Comparison of ENCODE assay signal across 8 cellular contexts in the genomic region with DNA sequence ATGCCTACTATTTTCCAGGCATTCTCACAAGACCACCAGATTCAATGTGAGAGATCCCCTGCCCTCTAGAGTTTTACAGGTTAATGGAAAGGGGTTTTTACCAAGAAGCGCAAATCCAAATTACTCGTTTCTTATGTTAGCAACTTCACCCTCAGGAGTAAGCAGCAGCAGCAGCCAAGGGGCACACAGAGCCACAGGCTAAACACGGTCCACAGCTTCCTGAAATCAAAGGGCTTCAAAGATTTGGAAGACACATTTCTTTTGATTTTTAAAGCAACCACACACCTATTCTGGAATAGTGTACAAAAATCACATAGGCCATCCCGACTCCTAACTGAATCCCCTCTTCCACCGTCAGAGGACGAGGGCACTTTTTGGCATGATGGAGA.
A peak's percentile ranks its signal among the peaks of the same experiment; 100 is the strongest.
DNase-seq lines count a peak whose midpoint lies in the region; ATAC-seq and TF ChIP-seq lines count a peak whose summit lies in the region.

No MANE protein-coding gene starts in this region.

- POLR2A ChIA-PET in CD8-positive, alpha-beta T cell (lab: Charles Lee), result interaction anchor here (0.7 to 6.5 kb wide), 24 partner anchors 24 to 365 kb away, joined by 3 to 73 read pairs (median 6); a partner anchor contains a TSS
- POLR2A ChIA-PET in PC-9 (lab: Charles Lee; ENCODE audit: unreplicated experiment), result interaction anchor here (0.6 to 1.1 kb wide), 3 partner anchors 25 to 92 kb away, joined by 5 to 7 read pairs (median 6); no protein-coding TSS in a partner anchor

- H3K9me2 ChIP-seq in PC-9 (ENCODE audit: insufficient read depth), result no peaks in the 10 kb centered on the region

- no peaks in the 10 kb centered on the region for H3K9me3 ChIP-seq in CD8-positive, alpha-beta T cell (ENCODE audit: low read length)
- H3K9me3 ChIP-seq in PC-9 (ENCODE audit: insufficient read depth, low read depth), result no peaks in the 10 kb centered on the region
- H3K9me3 ChIP-seq in endodermal cell (ENCODE audit: control insufficient read depth, low read length), result no peaks in the 10 kb centered on the region
- no peaks in the 10 kb centered on the region for H3K9me3 ChIP-seq in WERI-Rb-1 (ENCODE audit: severe bottlenecking)
- H3K9me3 ChIP-seq in MG63, result no peaks in the 10 kb centered on the region

- no peak for DNase-seq in CD8-positive, alpha-beta T cell
- DNase-seq in PC-9 (no peak), endodermal cell (peak; percentile 54), NCI-H2171 treated with DMSO at 0.1 percent for 48 hours (lab: John Stamatoyannopoulos, UW) (no peak), WERI-Rb-1 (no peak), NCI-H1092 (lab: John Stamatoyannopoulos, UW) (no peak), MG63 (no peak)

- no peaks in the 10 kb centered on the region for H3K27me3 Mint-ChIP-seq in CD8-positive, alpha-beta T cell (ENCODE audit: low read depth)
- peaks cover 28% of the 10 kb centered on the region for H3K27me3 Mint-ChIP-seq in endodermal cell (ENCODE audit: insufficient read depth)

- peak overlapping the region; percentile 13 for H3K4me3 ChIP-seq in CD8-positive, alpha-beta T cell (ENCODE audit: low read depth, low read length)
- H3K4me3 ChIP-seq in PC-9 (peak overlapping the region; percentile 51), endodermal cell (ENCODE audit: low read length) (peak overlapping the region; percentile 4), rectal smooth muscle tissue (ENCODE audit: low read length) (no peak overlapping the region), WERI-Rb-1 (ENCODE audit: low read depth, low read length) (no peak overlapping the region), MG63 (no peak overlapping the region)

- intact Hi-C loops in CD8-positive, alpha-beta T cell (cut with DNase I, micrococcal nuclease), result loop anchor here (1.0 to 5.0 kb wide), 7 partner anchors 27 to 378 kb away; a partner anchor contains a TSS
- intact Hi-C loops in PC-9 (cut with micrococcal nuclease; ENCODE audit: unreplicated experiment), result loop anchor here (2.0 to 5.0 kb wide), 3 partner anchors 49 to 532 kb away; a partner anchor contains a TSS

- peaks cover 65% of the 10 kb centered on the region for H3K4me1 Mint-ChIP-seq in CD8-positive, alpha-beta T cell (ENCODE audit: low read depth)
- H3K4me1 Mint-ChIP-seq in endodermal cell, result peaks cover 36% of the 10 kb centered on the region

- H3K9ac ChIP-seq in endodermal cell (ENCODE audit: extremely low read depth, low read length, poor library complexity, severe bottlenecking), result no peak overlapping the region
- H3K9ac ChIP-seq in rectal smooth muscle tissue (ENCODE audit: low read length), result no peak overlapping the region

- peaks cover 15% of the 10 kb centered on the region for H3K79me2 ChIP-seq in PC-9 (ENCODE audit: low read depth)

- no peaks in the 10 kb centered on the region for H3K36me3 Mint-ChIP-seq in CD8-positive, alpha-beta T cell
- H3K36me3 Mint-ChIP-seq in endodermal cell (ENCODE audit: low read depth), result no peaks in the 10 kb centered on the region

- WGBS in endodermal cell (ENCODE audit: insufficient coverage in 1 of 2, insufficient read length in 1 of 2), 2 experiments, result 44 to 56% methylated on average over 4 to 6 of the region's 6 CpGs

- no peak for ATAC-seq in CD8-positive, alpha-beta T cell

- TF ChIP-seq CTCF in CD8-positive, alpha-beta T cell (IDR thresholded peaks at IDR 0.05), result no peak
- no peak for TF ChIP-seq CTCF in PC-9 (conservative IDR thresholded peaks at IDR 0.05)
- no peak for TF ChIP-seq CTCF in endodermal cell (conservative IDR thresholded peaks at IDR 0.05)
- no peak for TF ChIP-seq CTCF in WERI-Rb-1 (IDR thresholded peaks at IDR 0.05; ENCODE audit: low read depth, low read length)

- H2AFZ ChIP-seq in PC-9, result no peak overlapping the region

- BruUV-seq in PC-9 (replicated peaks; lab: Mats Ljungman, UMichigan), result no TSS peak

- peak overlapping the region; percentile 90 for H3K4me3 Mint-ChIP-seq in CD8-positive, alpha-beta T cell
- H3K4me3 Mint-ChIP-seq in endodermal cell, result peak overlapping the region; percentile 42

- H3K9me3 Mint-ChIP-seq in CD8-positive, alpha-beta T cell, result no peaks in the 10 kb centered on the region
- no peaks in the 10 kb centered on the region for H3K9me3 Mint-ChIP-seq in endodermal cell

- CTCF ChIA-PET in CD8-positive, alpha-beta T cell (lab: Charles Lee), result interaction anchor here (1.1 to 9.2 kb wide), 13 partner anchors 9 to 147 kb away, joined by 3 to 134 read pairs (median 6); a partner anchor contains a TSS
- CTCF ChIA-PET in PC-9 (lab: Charles Lee), result interaction anchor here (0.6 to 0.9 kb wide), 5 partner anchors 44 to 139 kb away, joined by 3 to 4 read pairs (median 3); no protein-coding TSS in a partner anchor

- peaks cover 44% of the 10 kb centered on the region for H3F3A ChIP-seq in PC-9 (ENCODE audit: insufficient read depth, low read depth)

- peak overlapping the region; percentile 96 for H3K4me2 ChIP-seq in PC-9

- H3K4me1 ChIP-seq in CD8-positive, alpha-beta T cell (ENCODE audit: insufficient read depth, low read length), result peaks cover 58% of the 10 kb centered on the region
- H3K4me1 ChIP-seq in PC-9 (replicated peaks; ENCODE audit: insufficient read depth) (peaks cover 63% of the 10 kb centered on the region), endodermal cell (ENCODE audit: control insufficient read depth, insufficient read depth, low read length) (peaks cover 21% of the 10 kb centered on the region), rectal smooth muscle tissue (ENCODE audit: control insufficient read depth, insufficient read depth, low read length) (peaks cover 18% of the 10 kb centered on the region)

- H3K27ac ChIP-seq in CD8-positive, alpha-beta T cell (ENCODE audit: low read depth, low read length), result peak overlapping the region; percentile 74
- H3K27ac ChIP-seq in PC-9, result peak overlapping the region; percentile 95
- H3K27ac ChIP-seq in endodermal cell (ENCODE audit: low read depth, low read length), result no peak overlapping the region
- H3K27ac ChIP-seq in rectal smooth muscle tissue (ENCODE audit: low read depth, low read length), result peak overlapping the region; percentile 90
- H3K27ac ChIP-seq in WERI-Rb-1, result no peak overlapping the region

- no peaks in the 10 kb centered on the region for H3K36me3 ChIP-seq in CD8-positive, alpha-beta T cell (ENCODE audit: insufficient read depth, low read length)
- H3K36me3 ChIP-seq in PC-9 (ENCODE audit: low read depth) (no peaks in the 10 kb centered on the region), endodermal cell (ENCODE audit: control insufficient read depth, insufficient read depth, low read length) (no peaks in the 10 kb centered on the region), rectal smooth muscle tissue (ENCODE audit: control insufficient read depth, insufficient read depth, low read length) (no peaks in the 10 kb centered on the region), WERI-Rb-1 (no peaks in the 10 kb centered on the region), MG63 (no peaks in the 10 kb centered on the region)

- H4K20me1 ChIP-seq in PC-9 (ENCODE audit: insufficient read depth), result no peaks in the 10 kb centered on the region

- H3K27me3 ChIP-seq in CD8-positive, alpha-beta T cell (ENCODE audit: insufficient read depth, low read length), result no peaks in the 10 kb centered on the region
- H3K27me3 ChIP-seq in PC-9 (ENCODE audit: insufficient read depth, low read depth), result no peaks in the 10 kb centered on the region
- H3K27me3 ChIP-seq in endodermal cell (ENCODE audit: control insufficient read depth, insufficient read depth, low read length, poor library complexity, severe bottlenecking), result peaks cover 30% of the 10 kb centered on the region
- H3K27me3 ChIP-seq in rectal smooth muscle tissue (ENCODE audit: control insufficient read depth, insufficient read depth, low read length), result no peaks in the 10 kb centered on the region
- no peaks in the 10 kb centered on the region for H3K27me3 ChIP-seq in WERI-Rb-1 (ENCODE audit: insufficient read depth, low read depth, severe bottlenecking)
- H3K27me3 ChIP-seq in MG63, result no peaks in the 10 kb centered on the region

- H3K27ac Mint-ChIP-seq in CD8-positive, alpha-beta T cell, result peak overlapping the region; percentile 97
- H3K27ac Mint-ChIP-seq in endodermal cell, result peak overlapping the region; percentile 81

Comparison
In these comparisons a context has a peak if more than half of its experiments do, and no peak if none do; other contexts are left out.
1. H3K27ac ChIP-seq: peak in CD8-positive, alpha-beta T cell (single experiment), PC-9 (single experiment) and rectal smooth muscle tissue (single experiment); none in endodermal cell (single experiment) and WERI-Rb-1 (single experiment).
2. H3K4me3 ChIP-seq: peak in CD8-positive, alpha-beta T cell (single experiment), PC-9 (single experiment) and endodermal cell (single experiment); none in rectal smooth muscle tissue (single experiment), WERI-Rb-1 (single experiment) and MG63 (single experiment).